ENCODE assay signal across 13 cellular contexts in the genomic region with DNA sequence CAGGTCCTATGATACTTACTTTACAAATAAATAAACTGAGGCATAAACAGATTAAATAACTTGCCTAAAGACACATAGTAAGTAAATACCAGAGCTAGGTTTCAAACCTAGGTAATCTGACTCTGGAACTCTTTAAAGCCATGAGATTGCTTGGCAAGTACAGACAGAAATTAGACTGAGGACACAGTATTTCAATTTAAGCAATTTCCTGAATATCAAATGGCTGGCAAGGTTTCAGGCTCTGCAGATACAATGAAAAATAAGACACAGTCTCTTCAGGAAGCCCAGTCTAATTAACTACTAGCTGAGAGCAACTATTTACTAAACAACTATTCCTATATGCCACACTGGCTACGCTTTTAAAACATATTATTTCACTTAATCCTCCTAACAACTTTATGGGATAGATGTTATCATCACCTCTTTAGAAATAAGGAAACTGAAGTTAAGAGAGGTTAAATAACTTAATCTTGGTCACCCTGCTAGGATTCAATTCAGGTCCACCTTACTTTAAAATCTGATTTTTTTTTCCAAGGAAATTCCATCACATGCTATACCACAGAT. TPM values are rescaled to one million over a fixed set of nuclear protein-coding genes. Genes with fewer than 3 reads are reported as not detected.
DNase-seq lines count a peak whose midpoint lies in the region; ATAC-seq, FAIRE-seq and TF ChIP-seq lines count a peak whose summit lies in the region.
"Had no signal": no experiment of that assay in that cellular context is flagged by ENCODE, and none has a peak within 500 bp of the region (broad histone marks: within the 10 kb centered on the region; RNA-seq: fewer than 3 reads in every experiment).

No MANE protein-coding gene starts in this region.

- H2BK15ac ChIP-seq in IMR-90 (ENCODE audit: low read depth, low read length) = no peak overlapping the region

- no CpG with 5 or more reads among the region's 1 CpG for WGBS in IMR-90 (ENCODE audit: extremely low coverage in 2 of 2, insufficient read length in 1 of 2), 2 experiments

- H3K9ac ChIP-seq in IMR-90 (ENCODE audit: low read depth, low read length) = no peak overlapping the region
- no peak overlapping the region for H3K9ac ChIP-seq in astrocyte (ENCODE audit: low read length)

- H3K23ac ChIP-seq in IMR-90 (ENCODE audit: low read depth, low read length) = no peak overlapping the region

- H2BK20ac ChIP-seq in IMR-90 (ENCODE audit: low read depth, low read length) = no peak overlapping the region

- H3K27me3 ChIP-seq in CD4-positive, alpha-beta T cell (ENCODE audit: control insufficient read depth, insufficient read depth, low read length) = no peaks in the 10 kb centered on the region
- H3K27me3 ChIP-seq in IMR-90 (ENCODE audit: control insufficient read depth, insufficient read depth, low read length) = no peaks in the 10 kb centered on the region
- H3K27me3 ChIP-seq in astrocyte (ENCODE audit: insufficient read depth, low read length) = no peaks in the 10 kb centered on the region
- H3K27me3 ChIP-seq in naive thymus-derived CD4-positive, alpha-beta T cell (ENCODE audit: control insufficient read depth in 2 of 2, insufficient read depth in 2 of 2, low read length in 2 of 2) = no peaks in the 10 kb centered on the region
- no peaks in the 10 kb centered on the region for H3K27me3 ChIP-seq in SJCRH30
- H3K27me3 ChIP-seq: tibial artery had no signal

- H3K4me2 ChIP-seq in IMR-90 (ENCODE audit: low read depth, low read length) (0 out of 2 replicates have a peak overlapping the region, but pooled peaks have one; percentile 46), astrocyte (ENCODE audit: low read length) (no peak overlapping the region)

- H4K91ac ChIP-seq in IMR-90 (ENCODE audit: insufficient read depth, low read depth, low read length) = no peak overlapping the region

- ATAC-seq in CD4-positive, alpha-beta T cell (ENCODE audit: poor library complexity) = no peak
- ATAC-seq in IMR-90 (ENCODE audit: low read depth) = no peak
- no peak for ATAC-seq in naive thymus-derived CD4-positive, alpha-beta T cell
- no peak for ATAC-seq in SK-N-SH treated with all-trans-retinoic acid at 6 μM for 48 hours

- H3K4me1 ChIP-seq in IMR-90 (ENCODE audit: control insufficient read depth, insufficient read depth, low read length) = peaks cover 10% of the 10 kb centered on the region
- H3K4me1 ChIP-seq in astrocyte (ENCODE audit: insufficient read depth, low read length) = peaks cover 19% of the 10 kb centered on the region
- peaks cover 13 to 22% of the 10 kb centered on the region in 2 donors for H3K4me1 ChIP-seq in naive thymus-derived CD4-positive, alpha-beta T cell (ENCODE audit: control insufficient read depth in 2 of 2, insufficient read depth in 2 of 2, low read length in 2 of 2)
- H3K4me1 ChIP-seq in SJCRH30 = peaks cover 3% of the 10 kb centered on the region; the same call in 1 of the 2 replicates

- no peak for TF ChIP-seq RAD21 in IMR-90 (IDR thresholded peaks at IDR 0.05; ENCODE audit: low read length)

- no peak for TF ChIP-seq CTCF in CD4-positive, alpha-beta T cell (IDR thresholded peaks at IDR 0.05)
- TF ChIP-seq CTCF in IMR-90 (conservative IDR thresholded peaks at IDR 0.05; ENCODE audit: low read depth, low read length) (no peak), astrocyte (IDR thresholded peaks at IDR 0.05; ENCODE audit: insufficient read depth, low read depth, low read length) (no peak)

- CTCF ChIA-PET in CD4-positive, alpha-beta T cell (lab: Charles Lee) = interaction anchor here (1.8 kb wide), 1 partner anchor 8 kb away, joined by 5 read pairs; no protein-coding TSS in a partner anchor
- CTCF ChIA-PET in IMR-90 (lab: Yijun Ruan, JAX) = no interaction called here
- CTCF ChIA-PET in naive thymus-derived CD4-positive, alpha-beta T cell (lab: Charles Lee) = no interaction called here

- peaks cover 38% of the 10 kb centered on the region for H3K36me3 Mint-ChIP-seq in CD4-positive, alpha-beta T cell (ENCODE audit: low read depth)
- peaks cover 3% of the 10 kb centered on the region for H3K36me3 Mint-ChIP-seq in astrocyte (ENCODE audit: low read depth, unreplicated experiment)
- peaks cover 0 to 18% (median 9%) of the 10 kb centered on the region in 5 donors for H3K36me3 Mint-ChIP-seq in naive thymus-derived CD4-positive, alpha-beta T cell

- no peak for FAIRE-seq in astrocyte (lab: Jason Lieb, UNC)
- FAIRE-seq: GM12891 had no signal

- H3K4me3 ChIP-seq in IMR-90 (ENCODE audit: insufficient read depth, low read depth, low read length) (no peak overlapping the region), astrocyte (ENCODE audit: insufficient read depth, low read depth, low read length) (no peak overlapping the region), SJCRH30 (no peak overlapping the region)
- H3K4me3 ChIP-seq in naive thymus-derived CD4-positive, alpha-beta T cell (ENCODE audit: low read length) = no peak overlapping the region
- H3K4me3 ChIP-seq: lung, tibial artery had no signal

- POLR2A ChIA-PET in CD4-positive, alpha-beta T cell (lab: Charles Lee) = no interaction called here
- POLR2A ChIA-PET in IMR-90 (lab: Charles Lee; ENCODE audit: unreplicated experiment) = no interaction called here
- POLR2A ChIA-PET in naive thymus-derived CD4-positive, alpha-beta T cell (lab: Charles Lee) = interaction anchor here (0.8 to 1.3 kb wide), 2 partner anchors 8 to 976 kb away, joined by 4 read pairs; a partner anchor contains a TSS

- H2BK5ac ChIP-seq in IMR-90 (ENCODE audit: low read depth, low read length, poor library complexity, severe bottlenecking) = no peak overlapping the region

- H3K27ac ChIP-seq in CD4-positive, alpha-beta T cell (ENCODE audit: low read depth, low read length) = no peak overlapping the region
- no peak overlapping the region for H3K27ac ChIP-seq in IMR-90 (ENCODE audit: insufficient read depth, low read length)
- no peak overlapping the region for H3K27ac ChIP-seq in astrocyte (ENCODE audit: low read depth, low read length)
- no peak overlapping the region for H3K27ac ChIP-seq in naive thymus-derived CD4-positive, alpha-beta T cell (ENCODE audit: low read depth, low read length)
- H3K27ac ChIP-seq in SJCRH30 = no peak overlapping the region
- H3K27ac ChIP-seq: tibial artery had no signal

- H4K20me1 ChIP-seq in IMR-90 (ENCODE audit: insufficient read depth, low read length) (peaks cover 76% of the 10 kb centered on the region), astrocyte (ENCODE audit: insufficient read depth, low read length) (peaks cover 70% of the 10 kb centered on the region)

- H3K36me3 ChIP-seq in IMR-90 (ENCODE audit: control insufficient read depth, insufficient read depth, low read length) (peaks cover 8% of the 10 kb centered on the region), astrocyte (ENCODE audit: insufficient read depth, low read length) (peaks cover 2% of the 10 kb centered on the region), SJCRH30 (peaks cover 10% of the 10 kb centered on the region; the same call in 1 of the 2 replicates)
- H3K36me3 ChIP-seq in naive thymus-derived CD4-positive, alpha-beta T cell (ENCODE audit: control insufficient read depth in 2 of 3, insufficient read depth in 3 of 3, low read length in 3 of 3) = peaks cover 0 to 10% (median 0%) of the 10 kb centered on the region in 3 experiments

- no TSS peak for BruUV-seq in IMR-90 (replicated peaks; lab: Mats Ljungman, UMichigan)

- no peaks in the 10 kb centered on the region for H3K27me3 Mint-ChIP-seq in CD4-positive, alpha-beta T cell
- no peaks in the 10 kb centered on the region for H3K27me3 Mint-ChIP-seq in astrocyte (ENCODE audit: low read depth, unreplicated experiment)
- no peaks in the 10 kb centered on the region for H3K27me3 Mint-ChIP-seq in naive thymus-derived CD4-positive, alpha-beta T cell

- no peak overlapping the region for H2AK5ac ChIP-seq in IMR-90 (ENCODE audit: low read depth, low read length)

- H3K79me2 ChIP-seq in astrocyte (ENCODE audit: insufficient read depth, low read length) = peaks cover 87% of the 10 kb centered on the region

- H3K9me3 ChIP-seq in CD4-positive, alpha-beta T cell (ENCODE audit: control insufficient read depth, low read length) = no peaks in the 10 kb centered on the region
- H3K9me3 ChIP-seq in IMR-90 (ENCODE audit: control insufficient read depth, insufficient read depth, low read length) = no peaks in the 10 kb centered on the region
- H3K9me3 ChIP-seq in astrocyte (ENCODE audit: insufficient read depth, low read depth, low read length) = no peaks in the 10 kb centered on the region
- H3K9me3 ChIP-seq in naive thymus-derived CD4-positive, alpha-beta T cell (ENCODE audit: control insufficient read depth in 2 of 3, low read length in 3 of 3) = no peaks in the 10 kb centered on the region
- H3K9me3 ChIP-seq in SJCRH30 (replicated peaks) = no peaks in the 10 kb centered on the region
- H3K9me3 ChIP-seq: tibial artery had no signal

- no peaks in the 10 kb centered on the region for H3K9me3 Mint-ChIP-seq in CD4-positive, alpha-beta T cell
- no peaks in the 10 kb centered on the region for H3K9me3 Mint-ChIP-seq in astrocyte (ENCODE audit: unreplicated experiment)
- H3K9me3 Mint-ChIP-seq in naive thymus-derived CD4-positive, alpha-beta T cell = no peaks in the 10 kb centered on the region
- H3K9me3 Mint-ChIP-seq: T-helper 1 cell treated with Interleukin-12 subunit alpha and Interleukin-12 subunit beta and Interleukin-4 antibody, amounts not matched to agents 30 μg/mL and 1 μg/mL, for 36 hours had no signal

- no peak overlapping the region for H2AFZ ChIP-seq in IMR-90 (replicated peaks; ENCODE audit: low read length, poor library complexity)
- no peak overlapping the region for H2AFZ ChIP-seq in astrocyte (ENCODE audit: low read depth, low read length)

- no peak overlapping the region for H3K14ac ChIP-seq in IMR-90 (replicated peaks; ENCODE audit: low read depth, low read length)

- in situ Hi-C loops in IMR-90 (cut with MboI; ENCODE audit: low sequenced_read_pairs) = no loop called here

- peaks cover 61% of the 10 kb centered on the region for H3K4me1 Mint-ChIP-seq in CD4-positive, alpha-beta T cell (ENCODE audit: low read depth)
- H3K4me1 Mint-ChIP-seq in astrocyte (ENCODE audit: low read depth, unreplicated experiment) = peaks cover 24% of the 10 kb centered on the region
- H3K4me1 Mint-ChIP-seq in naive thymus-derived CD4-positive, alpha-beta T cell = peaks cover 36 to 69% (median 57%) of the 10 kb centered on the region in 7 donors

- H3K79me1 ChIP-seq in IMR-90 (ENCODE audit: low read depth in 1 of 2, low read length in 2 of 2) = peaks cover 0 to 72% of the 10 kb centered on the region in 2 experiments; a peak in 2 of 4 replicates

- peaks cover 12% of the 10 kb centered on the region for H3K9me1 ChIP-seq in IMR-90 (ENCODE audit: insufficient read depth, low read length)

- peak overlapping the region; percentile 22 for H3K4me3 Mint-ChIP-seq in CD4-positive, alpha-beta T cell
- peak overlapping the region; percentile 29 for H3K4me3 Mint-ChIP-seq in astrocyte (ENCODE audit: unreplicated experiment)
- H3K4me3 Mint-ChIP-seq in naive thymus-derived CD4-positive, alpha-beta T cell = peak overlapping the region in 6 of 10 donors; percentile 0 to 60 (median 22)
- H3K4me3 Mint-ChIP-seq: T-helper 1 cell treated with Interleukin-12 subunit alpha and Interleukin-12 subunit beta and Interleukin-4 antibody, amounts not matched to agents 30 μg/mL and 1 μg/mL, for 36 hours had no signal

- H4K5ac ChIP-seq in IMR-90 (ENCODE audit: low read depth, low read length) = no peak overlapping the region

- peak overlapping the region; percentile 53 for H3K27ac Mint-ChIP-seq in CD4-positive, alpha-beta T cell
- H3K27ac Mint-ChIP-seq in astrocyte (ENCODE audit: unreplicated experiment) = peak overlapping the region; percentile 20
- H3K27ac Mint-ChIP-seq in naive thymus-derived CD4-positive, alpha-beta T cell = peak overlapping the region in 5 of 9 donors; percentile 12 to 49 (median 25)

- no peak overlapping the region for H2AK9ac ChIP-seq in IMR-90 (replicated peaks; ENCODE audit: low read depth, low read length, poor library complexity)

- dilution Hi-C loops in IMR-90 (cut with HindIII; ENCODE audit: low sequenced_read_pairs, unreplicated experiment) = no loop called here

- no peak overlapping the region for H2BK120ac ChIP-seq in IMR-90 (ENCODE audit: low read depth, low read length)

- H3K56ac ChIP-seq in IMR-90 (ENCODE audit: extremely low read depth, insufficient read depth, low read length) = no peak overlapping the region

- no peak for TF ChIP-seq POLR2A in IMR-90 (IDR thresholded peaks at IDR 0.05; ENCODE audit: low read depth, low read length)

- no peak overlapping the region for H4K8ac ChIP-seq in IMR-90 (ENCODE audit: low read depth in 2 of 2, low read length in 2 of 2)

- intact Hi-C loops in CD4-positive, alpha-beta T cell (cut with DNase I, micrococcal nuclease) = no loop called here
- intact Hi-C loops in IMR-90 (cut with micrococcal nuclease) = no loop called here
- intact Hi-C loops in naive thymus-derived CD4-positive, alpha-beta T cell (cut with micrococcal nuclease) = no loop called here

- no peak overlapping the region for H3K4ac ChIP-seq in IMR-90 (ENCODE audit: low read depth, low read length)

- no peak for DNase-seq in CD4-positive, alpha-beta T cell
- DNase-seq in IMR-90 = peak; percentile 33
- no peak for DNase-seq in astrocyte (ENCODE audit: low read depth)
- DNase-seq in naive thymus-derived CD4-positive, alpha-beta T cell = no peak
- DNase-seq in SJCRH30 = no peak
- DNase-seq in AG08395 (ENCODE audit: low spot score) = no peak
- DNase-seq: H7, NCI-H1417 treated with DMSO at 0.1 percent for 48 hours, tibial artery had no signal

- no peak overlapping the region for H3K18ac ChIP-seq in IMR-90 (ENCODE audit: low read depth, low read length)

RNA-seq across cellular contexts. Expression of a gene that starts 4.3 kb away (rescaled TPM):
- 10 to 100 TPM; 56.3 to 60.6 TPM for total RNA-seq in CD4-positive, alpha-beta T cell
- total RNA-seq in IMR-90 (2012; rRNA removed) = 39.4 and 41.0 TPM in 2 replicates
- polyA plus RNA-seq in IMR-90 (2012; rRNA removed) = 77.6 and 81.0 TPM in 2 replicates
- 47.2 and 64.3 TPM in 2 replicates for polyA plus RNA-seq in IMR-90 (2012; cell fraction: cytosol; rRNA removed)
- 135 and 171 TPM in 2 replicates for polyA plus RNA-seq in IMR-90 (2012; cell fraction: nucleus; rRNA removed; ENCODE audit: low replicate concordance)
- total RNA-seq in astrocyte = 92.0 and 92.6 TPM in 2 replicates
- total RNA-seq in naive thymus-derived CD4-positive, alpha-beta T cell = 10 to 100 TPM; 50.5 to 66.0 (median 60.6) TPM
- 10 to 100 TPM; 45.8 to 72.0 TPM for polyA plus RNA-seq in naive thymus-derived CD4-positive, alpha-beta T cell
- 67.0 and 68.9 TPM in 2 replicates for total RNA-seq in SJCRH30 (2014; rRNA removed; shearing (Covaris generic))

RNA-seq across cellular contexts. Expression of a gene that starts 58.8 kb away (rescaled TPM):
- 10 to 100 TPM; 12.2 to 12.6 TPM for total RNA-seq in CD4-positive, alpha-beta T cell
- 22.5 and 27.4 TPM in 2 replicates for total RNA-seq in IMR-90 (2012; rRNA removed)
- 17.1 and 19.0 TPM in 2 replicates for polyA plus RNA-seq in IMR-90 (2012; rRNA removed)
- polyA plus RNA-seq in IMR-90 (2012; cell fraction: cytosol; rRNA removed) = 15.3 and 24.8 TPM in 2 replicates
- polyA plus RNA-seq in IMR-90 (2012; cell fraction: nucleus; rRNA removed; ENCODE audit: low replicate concordance) = 12.0 and 14.1 TPM in 2 replicates
- total RNA-seq in astrocyte = 32.5 and 33.4 TPM in 2 replicates
- total RNA-seq in naive thymus-derived CD4-positive, alpha-beta T cell = 10 to 100 TPM; 15.4 to 30.9 (median 20.0) TPM
- 10 to 100 TPM; 27.3 to 38.4 TPM for polyA plus RNA-seq in naive thymus-derived CD4-positive, alpha-beta T cell
- 19.2 and 19.4 TPM in 2 replicates for total RNA-seq in SJCRH30 (2014; rRNA removed; shearing (Covaris generic))
